In genomic region chr7:148697256-148697841, GRCh38 we compare ENCODE assay signal across 8 cellular contexts. TPM values are rescaled to one million over a fixed set of nuclear protein-coding genes. Genes with fewer than 3 reads are reported as not detected.
DNase-seq lines count a peak whose midpoint lies in the region; ATAC-seq and TF ChIP-seq lines count a peak whose summit lies in the region.

No MANE protein-coding gene starts in this region.

- DNase-seq in SIG-M5 treated with dmso at 0.1 percent for 504 hours (lab: John Stamatoyannopoulos, UW; ENCODE audit: unreplicated experiment) (peak; percentile 20), SIG-M5 (lab: John Stamatoyannopoulos, UW) (no peak), activated T-cell treated with anti-CD3 and anti-CD28 coated beads for 24 hours (ENCODE audit: low read depth) (peak; percentile 61), fibroblast of lung (ENCODE audit: low read depth in 2 of 2) (peak; percentile 44 to 47), osteocyte (ENCODE audit: extremely low spot score, unreplicated experiment) (no peak), aorta (no peak)

- no peaks in the 10 kb centered on the region for H3K36me3 Mint-ChIP-seq in osteocyte (ENCODE audit: unreplicated experiment)

- peak overlapping the region; percentile 70 to 81 (median 76) for H3K4me3 ChIP-seq in fibroblast of lung (replicated peaks in 1 of 4; ENCODE audit: control extremely low read depth in 1 of 4, insufficient read depth in 1 of 4, low read depth in 3 of 4, low read length in 4 of 4)
- H3K4me3 ChIP-seq in aorta (ENCODE audit: low read length in 2 of 2): peak overlapping the region; percentile 99 to 100

- H3K27ac ChIP-seq in fibroblast of lung (ENCODE audit: insufficient read depth, low read length): peak overlapping the region; percentile 91
- no peak overlapping the region for H3K27ac ChIP-seq in aorta (ENCODE audit: low read depth in 1 of 2, low read length in 2 of 2)

- peaks cover 37% of the 10 kb centered on the region for H3K4me1 Mint-ChIP-seq in osteocyte (ENCODE audit: unreplicated experiment)

- no peak for TF ChIP-seq CTCF in fibroblast of lung (conservative IDR thresholded peaks at IDR 0.05 in 1 of 2, IDR thresholded peaks at IDR 0.05 in 1 of 2; ENCODE audit: low read depth in 1 of 2, low read length in 2 of 2)
- no peak for TF ChIP-seq CTCF in osteocyte (IDR thresholded peaks at IDR 0.05)

- H3K79me2 ChIP-seq in fibroblast of lung (ENCODE audit: control insufficient read depth, insufficient read depth, low read length): peaks cover 34% of the 10 kb centered on the region

- peak overlapping the region; percentile 5 for H2AFZ ChIP-seq in fibroblast of lung (ENCODE audit: low read length)

- H3K9me3 ChIP-seq in fibroblast of lung (ENCODE audit: control insufficient read depth, insufficient read depth, low read depth, low read length) (no peaks in the 10 kb centered on the region), aorta (ENCODE audit: control insufficient read depth, low read length) (no peaks in the 10 kb centered on the region)

- H3K36me3 ChIP-seq in fibroblast of lung (ENCODE audit: control insufficient read depth, insufficient read depth, low read length) (no peaks in the 10 kb centered on the region), aorta (ENCODE audit: control insufficient read depth in 1 of 2, insufficient read depth in 2 of 2, low read length in 1 of 2) (no peaks in the 10 kb centered on the region)

- no peak for ATAC-seq in aorta (ENCODE audit: low FRiP score)
- ATAC-seq in HG03521 (IDR thresholded peaks at IDR 0.05; ENCODE audit: unreplicated experiment): no peak
- ATAC-seq in GM19328 (IDR thresholded peaks at IDR 0.05; ENCODE audit: unreplicated experiment): no peak

- peak overlapping the region; percentile 80 for H3K4me3 Mint-ChIP-seq in osteocyte (ENCODE audit: unreplicated experiment)

- peaks cover 7% of the 10 kb centered on the region for H4K20me1 ChIP-seq in fibroblast of lung (ENCODE audit: control insufficient read depth, extremely low read depth, insufficient read depth, low read length)

- intact Hi-C loops in aorta (cut with DNase I): loop anchor here (5.0 to 10.0 kb wide), 2 partner anchors 35 to 187 kb away; partner anchors contain the start of gene EZH2 (in 1 of the 2)

- peak overlapping the region; percentile 73 for H3K4me2 ChIP-seq in fibroblast of lung (ENCODE audit: extremely low read depth, insufficient read depth, low read length)

- 40 to 45% methylated on average over 13 of the region's 13 CpGs for WGBS in aorta, 2 donors

- H3K4me1 ChIP-seq in fibroblast of lung (ENCODE audit: control insufficient read depth, extremely low read depth, insufficient read depth, low read length): peaks cover 8% of the 10 kb centered on the region
- H3K4me1 ChIP-seq in aorta (ENCODE audit: control insufficient read depth in 1 of 2, insufficient read depth in 2 of 2, low read length in 2 of 2): peaks cover 4 to 5% of the 10 kb centered on the region in 2 donors

- H3K27me3 ChIP-seq in fibroblast of lung (ENCODE audit: control insufficient read depth, insufficient read depth, low read length): no peaks in the 10 kb centered on the region
- H3K27me3 ChIP-seq in aorta (ENCODE audit: control insufficient read depth in 1 of 2, insufficient read depth in 2 of 2, low read length in 1 of 2): no peaks in the 10 kb centered on the region

- H3K9ac ChIP-seq in fibroblast of lung (ENCODE audit: insufficient read depth, low read length): no peak overlapping the region

- H3K27me3 Mint-ChIP-seq in osteocyte (ENCODE audit: unreplicated experiment): no peaks in the 10 kb centered on the region

- no peaks in the 10 kb centered on the region for H3K9me3 Mint-ChIP-seq in osteocyte (ENCODE audit: unreplicated experiment)

- H3K27ac Mint-ChIP-seq in osteocyte (ENCODE audit: unreplicated experiment): peak overlapping the region; percentile 90

RNA-seq across cellular contexts. Expression of gene CUL1, which starts 1.4 kb away (rescaled TPM):
- total RNA-seq in fibroblast of lung (39.8 and 47.9 TPM in 2 replicates), osteocyte (45.6 and 46.8 TPM in 2 replicates), aorta (10 to 100 TPM; 43.8 to 49.7 TPM)
- polyA plus RNA-seq in fibroblast of lung (52.3 and 55.5 TPM in 2 replicates), aorta (10 to 100 TPM; 24.5 to 34.5 TPM)
- polyA plus RNA-seq in fibroblast of lung (2012): 37.9 and 41.8 TPM in 2 replicates
- 15.5 and 21.2 TPM in 2 replicates for polyA minus RNA-seq in fibroblast of lung (ENCODE audit: low replicate concordance)

Comparison
In these comparisons a context has a peak if more than half of its experiments do, and no peak if none do; other contexts are left out.
1. DNase-seq: peak in SIG-M5 treated with dmso at 0.1 percent for 504 hours (single experiment), activated T-cell treated with anti-CD3 and anti-CD28 coated beads for 24 hours (single experiment) and fibroblast of lung (2 of 2); none in SIG-M5 (single experiment), osteocyte (single experiment) and aorta (0 of 2).